In the genomic region with DNA sequence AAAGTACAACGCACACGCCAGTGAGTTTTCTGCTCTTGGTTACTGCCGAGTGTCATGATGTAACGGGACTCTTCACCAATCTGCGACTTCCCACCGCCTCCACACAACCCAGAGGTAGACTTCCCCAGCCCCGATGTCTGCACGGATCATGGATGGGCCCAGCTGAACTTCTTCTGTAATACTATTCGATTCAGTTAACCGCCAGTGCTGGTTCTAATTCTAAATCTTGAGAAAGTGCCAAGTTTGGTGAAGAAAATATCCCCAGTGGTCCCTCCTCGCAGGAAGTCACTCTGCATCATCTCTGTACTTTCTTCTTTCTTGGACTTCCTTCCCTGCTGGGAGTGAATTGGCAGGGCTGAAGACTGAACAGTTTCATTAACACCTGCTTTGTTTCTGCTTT, we compare ENCODE assay signal across 1 cellular context.
TF ChIP-seq lines count a peak whose summit lies in the region.

No MANE protein-coding gene starts in this region.

TF ChIP-seq in H1, 55 proteins besides CTCF, POLR2A, EP300 and RAD21 (continued from another document):
- no peak for TF ChIP-seq EGR1 (IDR thresholded peaks at IDR 0.05; ENCODE audit: borderline replicate concordance, low read depth, low read length)
- no peak for TF ChIP-seq CEBPB (IDR thresholded peaks at IDR 0.05; ENCODE audit: low read depth, low read length)
- TF ChIP-seq BACH1 (IDR thresholded peaks at IDR 0.05; ENCODE audit: low read length) = no peak
